Comparison of ENCODE assay signal across 8 cellular contexts in the genomic region with DNA sequence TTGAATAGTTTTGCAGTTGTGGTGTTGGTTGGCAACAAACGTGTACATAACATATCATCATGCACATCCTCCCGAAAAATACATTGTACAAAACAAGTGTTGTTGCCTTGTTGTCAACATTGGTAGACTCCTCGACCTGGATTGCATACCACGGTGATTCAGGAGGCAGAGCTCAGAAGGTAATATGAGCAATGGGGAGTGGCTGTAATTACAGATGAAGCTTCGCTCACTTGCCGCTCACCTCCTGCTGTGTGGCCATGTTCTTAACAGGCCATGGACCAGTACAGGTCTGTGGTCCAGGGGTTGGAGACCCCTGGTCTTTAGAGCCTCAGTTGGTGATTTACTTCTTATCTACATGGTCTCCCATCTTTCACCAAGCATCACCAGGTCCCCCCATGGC.
"Had no signal": no experiment of that assay in that cellular context is flagged by ENCODE, and none has a peak within 500 bp of the region (broad histone marks: within the 10 kb centered on the region; RNA-seq: fewer than 3 reads in every experiment).

No MANE protein-coding gene starts in this region.

- H3K4me3 ChIP-seq: K562 had no signal

- H3K27ac Mint-ChIP-seq: IgD-negative memory B cell had no signal

- H3K4me3 Mint-ChIP-seq: IgD-negative memory B cell had no signal

- ATAC-seq: HepG2, K562 had no signal

- DNase-seq: IMR-90, KBM-7, KG1 had no signal

- H3K36me3 Mint-ChIP-seq: IgD-negative memory B cell had no signal

- H3K27ac ChIP-seq: HL-60, KMS-11 had no signal

- H3K4me1 Mint-ChIP-seq: IgD-negative memory B cell had no signal
